In genomic region chrX:134244043-134244442, GRCh38 we compare ENCODE assay signal across 2 cellular contexts.
TF ChIP-seq lines count a peak whose summit lies in the region.

No MANE protein-coding gene starts in this region.

TF ChIP-seq in HCT116, 20 proteins besides CTCF, POLR2A, EP300 and RAD21:
- no peak for TF ChIP-seq ZNF274 (IDR thresholded peaks at IDR 0.05; ENCODE audit: low read depth, low read length)
- TF ChIP-seq ZBTB33 (IDR thresholded peaks at IDR 0.05; ENCODE audit: extremely low read depth, insufficient replicate concordance, low read length) = no peak
- TF ChIP-seq EGR1 (IDR thresholded peaks at IDR 0.05; ENCODE audit: low read depth) = no peak
- TF ChIP-seq TCF7L2 (IDR thresholded peaks at IDR 0.05; ENCODE audit: borderline replicate concordance, extremely low read depth, insufficient read depth, insufficient read length) = no peak
- TF ChIP-seq ZFX (IDR thresholded peaks at IDR 0.05) = no peak
- TF ChIP-seq REST (IDR thresholded peaks at IDR 0.05; ENCODE audit: low read depth) = no peak
- no peak for TF ChIP-seq JUND (IDR thresholded peaks at IDR 0.05)
- no peak for TF ChIP-seq CEBPB (IDR thresholded peaks at IDR 0.05; ENCODE audit: low read depth)
- no peak for TF ChIP-seq EZH2phosphoT487 (IDR thresholded peaks at IDR 0.05; ENCODE audit: borderline replicate concordance)
- TF ChIP-seq ELF1 (IDR thresholded peaks at IDR 0.05; ENCODE audit: borderline replicate concordance, low read depth) = no peak
- no peak for TF ChIP-seq POLR2AphosphoS5 (IDR thresholded peaks at IDR 0.05; ENCODE audit: low read depth, low read length)
- TF ChIP-seq SP1 (IDR thresholded peaks at IDR 0.05; ENCODE audit: low read depth) = no peak
- no peak for TF ChIP-seq FOSL1 (IDR thresholded peaks at IDR 0.05; ENCODE audit: low read depth)
- TF ChIP-seq SIN3A (IDR thresholded peaks at IDR 0.05; ENCODE audit: low read depth) = no peak
- TF ChIP-seq SRF (IDR thresholded peaks at IDR 0.05; ENCODE audit: low read depth) = no peak
- no peak for TF ChIP-seq YY1 (IDR thresholded peaks at IDR 0.05; ENCODE audit: extremely low read depth, insufficient replicate concordance, low read depth, low read length)
- no peak for TF ChIP-seq ATF3 (IDR thresholded peaks at IDR 0.05)

TF ChIP-seq in GM23338, 12 proteins besides CTCF, POLR2A, EP300 and RAD21:
- TF ChIP-seq ZNF462 (CRISPR knock-in tag; IDR thresholded peaks at IDR 0.05) = no peak
- TF ChIP-seq CREB1 (CRISPR knock-in tag; IDR thresholded peaks at IDR 0.05; ENCODE audit: low read depth) = no peak
- TF ChIP-seq EZH2phosphoT487 (IDR thresholded peaks at IDR 0.05; ENCODE audit: unreplicated experiment) = no peak
- no peak for TF ChIP-seq ETS1 (IDR thresholded peaks at IDR 0.05)
- no peak for TF ChIP-seq ZNF114 (CRISPR knock-in tag; IDR thresholded peaks at IDR 0.05)
- TF ChIP-seq JUNB (IDR thresholded peaks at IDR 0.05; ENCODE audit: unreplicated experiment) = no peak
- TF ChIP-seq REST (IDR thresholded peaks at IDR 0.05; ENCODE audit: unreplicated experiment) = no peak
- TF ChIP-seq ZNF331 (CRISPR knock-in tag; IDR thresholded peaks at IDR 0.05; ENCODE audit: low read depth) = no peak
- TF ChIP-seq NANOG (IDR thresholded peaks at IDR 0.05; ENCODE audit: borderline replicate concordance) = no peak
- TF ChIP-seq POLR2AphosphoS5 (IDR thresholded peaks at IDR 0.05; ENCODE audit: low read depth) = no peak
